In the genomic region with DNA sequence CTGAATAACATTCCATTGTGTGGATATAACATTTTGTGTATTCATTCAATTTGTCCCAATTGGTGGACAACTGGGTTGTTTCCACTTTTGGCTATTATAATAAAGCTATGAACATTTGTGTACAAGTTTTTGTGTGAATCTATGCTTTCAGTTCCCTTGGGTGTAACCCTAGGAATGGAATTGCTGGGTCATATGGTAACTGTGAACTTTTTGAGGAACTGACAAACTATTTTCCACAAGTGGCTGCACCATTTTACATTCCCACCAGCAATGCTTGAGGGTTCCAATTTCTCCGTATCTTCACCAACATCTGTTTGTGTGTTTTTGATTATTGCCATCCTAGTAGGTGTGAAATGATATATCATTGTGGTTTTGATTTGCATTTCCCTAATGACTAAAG, we compare ENCODE assay signal across 20 cellular contexts. TPM values are rescaled to one million over a fixed set of nuclear protein-coding genes. Genes with fewer than 3 reads are reported as not detected.
A peak's percentile ranks its signal among the peaks of the same experiment; 100 is the strongest.
DNase-seq lines count a peak whose midpoint lies in the region; ATAC-seq, FAIRE-seq and TF ChIP-seq lines count a peak whose summit lies in the region.
"Had no signal": no experiment of that assay in that cellular context is flagged by ENCODE, and none has a peak within 500 bp of the region (broad histone marks: within the 10 kb centered on the region; RNA-seq: fewer than 3 reads in every experiment).

No MANE protein-coding gene starts in this region.

- no peak overlapping the region for H3K4me3 Mint-ChIP-seq in T-helper 17 cell

- intact Hi-C loops in left ventricle myocardium inferior (cut with micrococcal nuclease) = no loop called here
- intact Hi-C loops in heart right ventricle (cut with DNase I) = no loop called here

- no peaks in the 10 kb centered on the region for H3K27me3 ChIP-seq in left ventricle myocardium inferior (ENCODE audit: low read depth)
- H3K27me3 ChIP-seq in heart right ventricle = no peaks in the 10 kb centered on the region
- H3K27me3 ChIP-seq: SJSA1 had no signal

- H3K4me1 Mint-ChIP-seq in T-helper 17 cell = peaks cover 28% of the 10 kb centered on the region

- peaks cover 73% of the 10 kb centered on the region for H3K4me1 ChIP-seq in left ventricle myocardium inferior
- peaks cover 0 to 60% (median 14%) of the 10 kb centered on the region in 9 donors for H3K4me1 ChIP-seq in heart right ventricle
- H3K4me1 ChIP-seq: SJSA1 had no signal

- H3K36me3 ChIP-seq in left ventricle myocardium inferior (peaks cover 8% of the 10 kb centered on the region), heart right ventricle (peaks cover 0 to 47% (median 0%) of the 10 kb centered on the region in 9 donors)

- FAIRE-seq in urothelium cell line (lab: Jason Lieb, UNC) = peak; percentile 48
- FAIRE-seq: A204.1, H54 had no signal

- H3K36me3 Mint-ChIP-seq in T-helper 17 cell (ENCODE audit: low read depth) = no peaks in the 10 kb centered on the region

- ATAC-seq in heart right ventricle (no peak), T-helper 17 cell (no peak), GM21737 (IDR thresholded peaks at IDR 0.05; ENCODE audit: unreplicated experiment) (no peak)

- H3K27ac Mint-ChIP-seq in T-helper 17 cell = peak overlapping the region; percentile 9

- no peaks in the 10 kb centered on the region for H3K27me3 Mint-ChIP-seq in T-helper 17 cell

- H3K4me3 ChIP-seq in left ventricle myocardium inferior = no peak overlapping the region
- no peak overlapping the region for H3K4me3 ChIP-seq in heart right ventricle
- H3K4me3 ChIP-seq: SJSA1 had no signal

- no peak for TF ChIP-seq CTCF in left ventricle myocardium inferior (IDR thresholded peaks at IDR 0.05; ENCODE audit: borderline replicate concordance)
- TF ChIP-seq CTCF in heart right ventricle (IDR thresholded peaks at IDR 0.05) = no peak

- WGBS in heart right ventricle, 2 donors = 79 to 85% methylated on average over 1 of the region's 1 CpG

- DNase-seq in left ventricle myocardium inferior (no peak), heart right ventricle (no peak), T-helper 17 cell (no peak), fibroblast of gingiva (ENCODE audit: low read depth) (peak; percentile 12), urothelium cell line (ENCODE audit: low spot score) (no peak), NCI-H1092 (lab: John Stamatoyannopoulos, UW) (no peak), HK-2 (ENCODE audit: unreplicated experiment) (no peak)
- DNase-seq: Calu3, DMS79, IMR-90, NCI-H1105, NCI-H1930, NCI-H2171, NCI-H774, SW 1271 had no signal

- peak overlapping the region; percentile 5 for H3K27ac ChIP-seq in left ventricle myocardium inferior (replicated peaks)
- H3K27ac ChIP-seq in heart right ventricle = no peak overlapping the region
- H3K27ac ChIP-seq: C4-2B, SJSA1 had no signal

- H3K9me3 ChIP-seq in left ventricle myocardium inferior (replicated peaks) (no peaks in the 10 kb centered on the region), heart right ventricle (no peaks in the 10 kb centered on the region), T-helper 17 cell (ENCODE audit: control insufficient read depth, low read length, poor library complexity, severe bottlenecking) (no peaks in the 10 kb centered on the region)
- H3K9me3 ChIP-seq: SJSA1 had no signal

RNA-seq across cellular contexts. Expression of a gene that starts 13.0 kb away (rescaled TPM):
- total RNA-seq in left ventricle myocardium inferior (35.1 TPM), heart right ventricle (10 to 100 TPM; 19.9 to 65.8 (median 34.1) TPM), T-helper 17 cell (10 to 100 TPM; 34.3 to 45.2 TPM)
- polyA plus RNA-seq in heart right ventricle = 10 to 100 TPM; 36.4 to 41.2 TPM

RNA-seq across cellular contexts. Expression of a gene that starts 34.6 kb away (rescaled TPM):
- total RNA-seq in left ventricle myocardium inferior (44.3 TPM), heart right ventricle (10 to 100 TPM; 33.5 to 42.1 (median 38.3) TPM), T-helper 17 cell (10 to 100 TPM; 36.2 to 36.9 TPM)
- 10 to 100 TPM; 13.8 to 31.4 TPM for polyA plus RNA-seq in heart right ventricle

RNA-seq across cellular contexts. Expression of a gene that starts 34.8 kb away (rescaled TPM):
- total RNA-seq in left ventricle myocardium inferior = 142 TPM
- 100 to 1,000 TPM; 139 to 203 (median 160) TPM for total RNA-seq in heart right ventricle
- polyA plus RNA-seq in heart right ventricle = 100 to 1,000 TPM; 102 to 178 TPM
- 100 to 1,000 TPM; 145 to 150 TPM for total RNA-seq in T-helper 17 cell

RNA-seq across cellular contexts. Expression of a gene that starts 54.1 kb away (rescaled TPM):
- total RNA-seq in left ventricle myocardium inferior (6.7 TPM), heart right ventricle (10 to 100 TPM in 2 of 10 donors, 1 to 10 TPM in 8; 2.9 to 32.5 (median 5.3) TPM), T-helper 17 cell (100 to 1,000 TPM; 115 to 177 TPM)
- 10 to 100 TPM in 1 of 2 donors, 1 to 10 TPM in 1; 8.1 to 12.1 TPM for polyA plus RNA-seq in heart right ventricle
- total RNA-seq: SJSA1 had no signal

RNA-seq across cellular contexts. Expression of a gene that starts 55.2 kb away (rescaled TPM):
- total RNA-seq in left ventricle myocardium inferior (108 TPM), heart right ventricle (100 to 1,000 TPM in 3 of 10 donors, 10 to 100 TPM in 7; 25.1 to 151 (median 51.6) TPM), T-helper 17 cell (1 to 10 TPM; 2.9 to 3.0 TPM)
- polyA plus RNA-seq in heart right ventricle = 10 to 100 TPM; 53.4 to 64.9 TPM
